ENCODE assay signal across 8 cellular contexts in genomic region chrX:63250253-63250868, GRCh38.
DNase-seq lines count a peak whose midpoint lies in the region; ATAC-seq and TF ChIP-seq lines count a peak whose summit lies in the region.

No MANE protein-coding gene starts in this region.

- no peak overlapping the region for H3K4me3 ChIP-seq in osteoblast (ENCODE audit: insufficient read depth, low read length)

- POLR2A ChIA-PET in activated B cell treated with CpG ODN at 0.5 μM for 24 hours (lab: Charles Lee) = no interaction called here

- DNase-seq in CD1c-positive myeloid dendritic cell (ENCODE audit: extremely low spot score) = peak; percentile 69
- DNase-seq in activated B cell treated with CpG ODN at 0.5 μM for 24 hours = no peak
- peak; percentile 65 for DNase-seq in fibroblast of the conjunctiva (ENCODE audit: low read depth)
- no peak for DNase-seq in osteoblast (ENCODE audit: insufficient read length, low spot score, missing footprints)
- DNase-seq in NCI-H2196 (lab: John Stamatoyannopoulos, UW; ENCODE audit: unreplicated experiment) = no peak
- no peak for DNase-seq in COLO668 (lab: John Stamatoyannopoulos, UW; ENCODE audit: unreplicated experiment)

- no peak overlapping the region for H2AFZ ChIP-seq in osteoblast (ENCODE audit: low read length)

- no peaks in the 10 kb centered on the region for H4K20me1 ChIP-seq in osteoblast (ENCODE audit: insufficient read depth, low read length)

- H3K36me3 ChIP-seq in osteoblast (ENCODE audit: insufficient read depth, low read length) = no peaks in the 10 kb centered on the region

- H3K27me3 Mint-ChIP-seq in activated B cell treated with CpG ODN at 0.5 μM for 24 hours = peaks cover 2% of the 10 kb centered on the region

- intact Hi-C loops in activated B cell treated with CpG ODN at 0.5 μM for 24 hours (cut with micrococcal nuclease) = no loop called here

- H3K27me3 ChIP-seq in osteoblast (ENCODE audit: insufficient read depth, low read length) = no peaks in the 10 kb centered on the region

- H3K36me3 Mint-ChIP-seq in activated B cell treated with CpG ODN at 0.5 μM for 24 hours (ENCODE audit: low read depth) = no peaks in the 10 kb centered on the region

- TF ChIP-seq CTCF in activated B cell treated with CpG ODN at 0.5 μM for 24 hours (IDR thresholded peaks at IDR 0.05) (no peak), osteoblast (IDR thresholded peaks at IDR 0.05; ENCODE audit: extremely low read depth, low read depth, low read length) (peak; percentile 81)

- H3K4me2 ChIP-seq in osteoblast (ENCODE audit: insufficient read depth, low read length) = no peak overlapping the region

- H3K4me1 ChIP-seq in osteoblast (ENCODE audit: insufficient read depth, low read length) = peaks cover 3% of the 10 kb centered on the region

- no peaks in the 10 kb centered on the region for H3K9me3 ChIP-seq in osteoblast (ENCODE audit: low read depth, low read length)

- H3K4me3 Mint-ChIP-seq in activated B cell treated with CpG ODN at 0.5 μM for 24 hours = no peak overlapping the region

- no peaks in the 10 kb centered on the region for H3K9me3 Mint-ChIP-seq in activated B cell treated with CpG ODN at 0.5 μM for 24 hours

- no peak overlapping the region for H3K27ac ChIP-seq in osteoblast (ENCODE audit: low read depth, low read length)

- ATAC-seq in GM19372 (IDR thresholded peaks at IDR 0.05; ENCODE audit: low read depth, unreplicated experiment) (peak; percentile 100), HG03354 (IDR thresholded peaks at IDR 0.05; ENCODE audit: poor library complexity, severe bottlenecking, unreplicated experiment) (peak; percentile 100), activated B cell treated with CpG ODN at 0.5 μM for 24 hours (ENCODE audit: low read depth) (peak; percentile 83)

- H3K79me2 ChIP-seq in osteoblast (ENCODE audit: insufficient read depth, low read length) = no peaks in the 10 kb centered on the region

- no peak overlapping the region for H3K27ac Mint-ChIP-seq in activated B cell treated with CpG ODN at 0.5 μM for 24 hours

- CTCF ChIA-PET in activated B cell treated with CpG ODN at 0.5 μM for 24 hours (lab: Charles Lee) = interaction anchor here (0.7 to 1.5 kb wide), 4 partner anchors 10 to 512 kb away, joined by 3 to 5 read pairs (median 4); no protein-coding TSS in a partner anchor

- H3K4me1 Mint-ChIP-seq in activated B cell treated with CpG ODN at 0.5 μM for 24 hours = no peaks in the 10 kb centered on the region

Comparison
In these comparisons a context has a peak if more than half of its experiments do, and no peak if none do; other contexts are left out.
1. DNase-seq: peak in CD1c-positive myeloid dendritic cell (single experiment) and fibroblast of the conjunctiva (single experiment); none in activated B cell treated with CpG ODN at 0.5 μM for 24 hours (single experiment), osteoblast (single experiment), NCI-H2196 (single experiment) and COLO668 (single experiment).
2. Peak in every context shown above with its lines, with median percentiles within 50 percentile points of each other: ATAC-seq.